8 cellular contexts compared by ENCODE assay signal in the genomic region with DNA sequence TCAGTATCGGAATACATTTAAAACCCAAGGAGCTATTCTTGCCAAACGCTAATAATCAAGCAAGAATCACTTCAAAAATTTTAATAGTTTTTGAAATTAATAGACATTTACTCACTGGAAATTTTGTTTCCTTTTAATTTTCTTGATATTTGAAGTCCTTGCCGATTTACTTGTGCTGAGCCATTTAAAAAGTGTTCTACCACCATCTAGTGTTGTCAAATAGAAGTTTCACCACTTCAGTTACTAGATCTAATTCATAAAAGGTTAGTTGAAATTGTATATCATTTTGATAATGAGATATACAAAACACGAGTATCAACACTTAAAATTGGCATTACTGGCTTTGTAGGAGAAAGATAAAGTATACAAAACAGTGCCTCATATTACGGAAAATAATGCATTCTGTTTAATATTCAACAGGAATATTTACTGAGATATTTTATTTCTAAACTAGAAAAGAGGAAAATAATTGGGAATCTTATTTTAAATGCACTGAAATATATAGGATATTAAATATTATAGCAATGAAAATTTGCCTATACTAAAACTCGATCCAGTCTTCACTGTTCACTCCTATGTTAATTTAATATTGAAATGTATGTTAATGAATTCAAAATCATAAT.
A peak's percentile ranks its signal among the peaks of the same experiment; 100 is the strongest.
DNase-seq lines count a peak whose midpoint lies in the region; TF ChIP-seq lines count a peak whose summit lies in the region.

No MANE protein-coding gene starts in this region.

- TF ChIP-seq CTCF in GM13977 (IDR thresholded peaks at IDR 0.05; ENCODE audit: extremely low read depth, insufficient read depth, missing control alignments) (peak; percentile 22), osteocyte (IDR thresholded peaks at IDR 0.05) (peak; percentile 69), mesothelial cell of epicardium (IDR thresholded peaks at IDR 0.05; ENCODE audit: unreplicated experiment) (no peak)

- intact Hi-C loops in activated CD4-positive, alpha-beta memory T cell treated with anti-CD3 and anti-CD28 coated beads for 36 hours (cut with micrococcal nuclease): no loop called here

- in situ Hi-C loops in GM13977 (cut with MboI; ENCODE audit: low pct_unique_long_range_greater_than_20kb, low sequenced_read_pairs, unreplicated experiment): no loop called here

- POLR2A ChIA-PET in activated CD4-positive, alpha-beta memory T cell treated with anti-CD3 and anti-CD28 coated beads for 36 hours (lab: Charles Lee): no interaction called here

- CTCF ChIA-PET in activated CD4-positive, alpha-beta memory T cell treated with anti-CD3 and anti-CD28 coated beads for 36 hours (lab: Charles Lee): no interaction called here

- no peaks in the 10 kb centered on the region for H3K9me3 Mint-ChIP-seq in osteocyte (ENCODE audit: unreplicated experiment)
- peaks cover 2% of the 10 kb centered on the region for H3K9me3 Mint-ChIP-seq in activated CD4-positive, alpha-beta memory T cell treated with anti-CD3 and anti-CD28 coated beads for 36 hours
- H3K9me3 Mint-ChIP-seq in mesothelial cell of epicardium: no peaks in the 10 kb centered on the region

- H3K27me3 Mint-ChIP-seq in osteocyte (ENCODE audit: unreplicated experiment) (no peaks in the 10 kb centered on the region), mesothelial cell of epicardium (ENCODE audit: low read depth) (no peaks in the 10 kb centered on the region)
- H3K27me3 Mint-ChIP-seq in activated CD4-positive, alpha-beta memory T cell treated with anti-CD3 and anti-CD28 coated beads for 36 hours: no peaks in the 10 kb centered on the region

- H3K27ac Mint-ChIP-seq in osteocyte (ENCODE audit: unreplicated experiment) (no peak overlapping the region), mesothelial cell of epicardium (no peak overlapping the region)
- H3K27ac Mint-ChIP-seq in activated CD4-positive, alpha-beta memory T cell treated with anti-CD3 and anti-CD28 coated beads for 36 hours: no peak overlapping the region

- DNase-seq in GM13977 (ENCODE audit: low spot score) (no peak), NCI-H69 (lab: John Stamatoyannopoulos, UW) (peak; percentile 65), dermis blood vessel endothelial cell (peak; percentile 34), osteocyte (ENCODE audit: extremely low spot score, unreplicated experiment) (no peak), activated gamma-delta T cell (lab: John Stamatoyannopoulos, UW) (no peak), mesothelial cell of epicardium (ENCODE audit: low spot score in 2 of 2, unreplicated experiment in 2 of 2) (no peak)
- DNase-seq in stimulated activated naive CD4-positive, alpha-beta T cell (lab: John Stamatoyannopoulos, UW): no peak
- DNase-seq in activated CD4-positive, alpha-beta memory T cell treated with anti-CD3 and anti-CD28 coated beads for 36 hours: no peak

- H3K4me1 Mint-ChIP-seq in osteocyte (ENCODE audit: unreplicated experiment): no peaks in the 10 kb centered on the region
- H3K4me1 Mint-ChIP-seq in activated CD4-positive, alpha-beta memory T cell treated with anti-CD3 and anti-CD28 coated beads for 36 hours (ENCODE audit: low read depth): no peaks in the 10 kb centered on the region
- peaks cover 16% of the 10 kb centered on the region for H3K4me1 Mint-ChIP-seq in mesothelial cell of epicardium

- H3K36me3 Mint-ChIP-seq in osteocyte (ENCODE audit: unreplicated experiment) (no peaks in the 10 kb centered on the region), mesothelial cell of epicardium (no peaks in the 10 kb centered on the region)
- H3K36me3 Mint-ChIP-seq in activated CD4-positive, alpha-beta memory T cell treated with anti-CD3 and anti-CD28 coated beads for 36 hours: no peaks in the 10 kb centered on the region

- H3K4me3 Mint-ChIP-seq in osteocyte (ENCODE audit: unreplicated experiment) (no peak overlapping the region), mesothelial cell of epicardium (no peak overlapping the region)
- H3K4me3 Mint-ChIP-seq in activated CD4-positive, alpha-beta memory T cell treated with anti-CD3 and anti-CD28 coated beads for 36 hours: no peak overlapping the region

Comparison
In these comparisons a context has a peak if more than half of its experiments do, and no peak if none do; other contexts are left out.
1. DNase-seq: peak in NCI-H69 (single experiment) and dermis blood vessel endothelial cell (single experiment); none in GM13977 (single experiment), osteocyte (single experiment), stimulated activated naive CD4-positive, alpha-beta T cell (0 of 6), activated CD4-positive, alpha-beta memory T cell treated with anti-CD3 and anti-CD28 coated beads for 36 hours (single experiment), activated gamma-delta T cell (single experiment) and mesothelial cell of epicardium (0 of 2).